Comparison of ENCODE assay signal across 12 cellular contexts in genomic region chr3:52070724-52071621, GRCh38. TPM values are rescaled to one million over a fixed set of nuclear protein-coding genes. Genes with fewer than 3 reads are reported as not detected.
A peak's percentile ranks its signal among the peaks of the same experiment; 100 is the strongest.
DNase-seq lines count a peak whose midpoint lies in the region; ATAC-seq and TF ChIP-seq lines count a peak whose summit lies in the region.
"Had no signal": no experiment of that assay in that cellular context is flagged by ENCODE, and none has a peak within 500 bp of the region (broad histone marks: within the 10 kb centered on the region; RNA-seq: fewer than 3 reads in every experiment).

No MANE protein-coding gene starts in this region.

- TF ChIP-seq POLR2A in upper lobe of left lung (IDR thresholded peaks at IDR 0.05) (peak in 1 of 4 donors; percentile 41), testis (IDR thresholded peaks at IDR 0.05) (no peak)

- no peak overlapping the region for H3K4me2 ChIP-seq in SK-N-SH

- peak overlapping the region; percentile 79 to 96 for H3K27ac Mint-ChIP-seq in natural killer cell treated with Interleukin-12 subunit alpha and Interleukin-12 subunit beta and Interleukin-15 and Interleukin-18, amount 100 ng/mL, for 72 hours

- H3K4me1 ChIP-seq in SK-N-SH (ENCODE audit: control insufficient read depth in 1 of 2, insufficient read depth in 2 of 2, low read depth in 1 of 2, low read length in 1 of 2) (peaks cover 0 to 60% of the 10 kb centered on the region in 2 experiments; a peak in 2 of 4 replicates), upper lobe of left lung (peaks cover 19 to 33% (median 23%) of the 10 kb centered on the region in 4 donors), testis (peaks cover 11% of the 10 kb centered on the region)

- no peak overlapping the region for H3K9ac ChIP-seq in SK-N-SH

- no peaks in the 10 kb centered on the region for H3K9me3 ChIP-seq in SK-N-SH
- no peaks in the 10 kb centered on the region for H3K9me3 ChIP-seq in upper lobe of left lung
- H3K9me3 ChIP-seq in testis = no peaks in the 10 kb centered on the region

- peak overlapping the region in 1 of 2 experiments; percentile 100; a peak in 2 of 4 replicates for H3K27ac ChIP-seq in SK-N-SH (ENCODE audit: low read depth in 2 of 2, low read length in 1 of 2)
- peak overlapping the region; percentile 66 to 85 (median 82) for H3K27ac ChIP-seq in upper lobe of left lung
- no peak overlapping the region for H3K27ac ChIP-seq in testis

- H3K36me3 ChIP-seq in SK-N-SH (replicated peaks in 1 of 2; ENCODE audit: control insufficient read depth in 1 of 2, insufficient read depth in 2 of 2, low read length in 1 of 2) (peaks cover 0 to 3% of the 10 kb centered on the region in 2 experiments), upper lobe of left lung (no peaks in the 10 kb centered on the region), testis (ENCODE audit: low read depth, missing control alignments) (no peaks in the 10 kb centered on the region)

- H3K4me3 ChIP-seq in SK-N-SH (ENCODE audit: low read depth in 2 of 2, low read length in 1 of 2) (no peak overlapping the region), upper lobe of left lung (no peak overlapping the region), testis (no peak overlapping the region)

- POLR2A ChIA-PET in SK-N-SH (lab: Yijun Ruan, JAX) = interaction anchor here (1.0 to 2.2 kb wide), 3 partner anchors 14 to 67 kb away, joined by 3 to 11 read pairs (median 4); partner anchors contain the start of gene DUSP7

- ATAC-seq in SK-N-SH treated with all-trans-retinoic acid at 6 μM for 48 hours = no peak
- ATAC-seq in natural killer cell treated with Interleukin-12 subunit alpha and Interleukin-12 subunit beta and Interleukin-15 and Interleukin-18, amount 100 ng/mL, for 72 hours = peak; percentile 89 to 91
- ATAC-seq in upper lobe of left lung (ENCODE audit: low FRiP score in 2 of 2) = peak; percentile 33 to 67
- ATAC-seq in HG03571 (IDR thresholded peaks at IDR 0.05; ENCODE audit: unreplicated experiment) = no peak

- H3K9me3 Mint-ChIP-seq in natural killer cell treated with Interleukin-12 subunit alpha and Interleukin-12 subunit beta and Interleukin-15 and Interleukin-18, amount 100 ng/mL, for 72 hours = no peaks in the 10 kb centered on the region

- intact Hi-C loops in testis (cut with DNase I; ENCODE audit: low total_unique reads) = no loop called here

- peak overlapping the region; percentile 81 for H3K4me3 Mint-ChIP-seq in natural killer cell treated with Interleukin-12 subunit alpha and Interleukin-12 subunit beta and Interleukin-15 and Interleukin-18, amount 100 ng/mL, for 72 hours

- WGBS in SK-N-SH (ENCODE audit: low lambda C conversion rate) = 94% methylated on average over 11 of the region's 22 CpGs
- 35 to 43% methylated on average over 5 to 22 of the region's 22 CpGs for WGBS in upper lobe of left lung, 2 donors
- WGBS in testis, 2 donors = 73 to 74% methylated on average over 20 to 22 of the region's 22 CpGs

- peaks cover 16 to 21% of the 10 kb centered on the region in 2 donors for H3K4me1 Mint-ChIP-seq in natural killer cell treated with Interleukin-12 subunit alpha and Interleukin-12 subunit beta and Interleukin-15 and Interleukin-18, amount 100 ng/mL, for 72 hours (ENCODE audit: low read depth in 2 of 2)

- no peaks in the 10 kb centered on the region for H3K27me3 Mint-ChIP-seq in natural killer cell treated with Interleukin-12 subunit alpha and Interleukin-12 subunit beta and Interleukin-15 and Interleukin-18, amount 100 ng/mL, for 72 hours

- no peaks in the 10 kb centered on the region for H3K79me2 ChIP-seq in SK-N-SH (ENCODE audit: insufficient read depth)

- CTCF ChIA-PET in SK-N-SH (lab: Yijun Ruan, JAX) = interaction anchor here (0.6 to 2.9 kb wide), 11 partner anchors 11 to 71 kb away, joined by 3 to 20 read pairs (median 4); partner anchors contain the start of gene DUSP7

- TF ChIP-seq EP300 in SK-N-SH (IDR thresholded peaks at IDR 0.05; ENCODE audit: borderline replicate concordance in 1 of 2, low read depth in 1 of 2, low read length in 1 of 2) (no peak), upper lobe of left lung (IDR thresholded peaks at IDR 0.05) (peak in 1 of 4 donors; percentile 18)

- no peaks in the 10 kb centered on the region for H3K36me3 Mint-ChIP-seq in natural killer cell treated with Interleukin-12 subunit alpha and Interleukin-12 subunit beta and Interleukin-15 and Interleukin-18, amount 100 ng/mL, for 72 hours

- DNase-seq in SK-N-SH = peak; percentile 50
- peak; percentile 38 for DNase-seq in epidermal melanocyte (ENCODE audit: insufficient read length, low spot score)
- peak; percentile 82 for DNase-seq in natural killer cell treated with Interleukin-12 subunit alpha and Interleukin-12 subunit beta and Interleukin-15 and Interleukin-18, amount 100 ng/mL, for 72 hours (ENCODE audit: low spot score)
- peak in 1 of 2 donors; percentile 80 for DNase-seq in upper lobe of left lung
- no peak for DNase-seq in testis
- no peak for DNase-seq in middle frontal gyrus (ENCODE audit: extremely low spot score, low spot score)
- DNase-seq: activated CD4-positive, CD25-positive, alpha-beta regulatory T cell; activated effector memory CD4-positive, alpha-beta T cell treated with Interleukin-2 at 50 U/mL for 16 hours; DMS79; NCI-H2029 had no signal

- no peaks in the 10 kb centered on the region for H4K20me1 ChIP-seq in SK-N-SH (ENCODE audit: insufficient read depth)

- TF ChIP-seq RAD21 in SK-N-SH (IDR thresholded peaks at IDR 0.05; ENCODE audit: low read length) = no peak

- no peak for TF ChIP-seq CTCF in SK-N-SH (IDR thresholded peaks at IDR 0.05)
- peak in 2 of 6 experiments; percentile 13 to 27 for TF ChIP-seq CTCF in upper lobe of left lung (IDR thresholded peaks at IDR 0.05)
- no peak for TF ChIP-seq CTCF in testis (IDR thresholded peaks at IDR 0.05)

- no peaks in the 10 kb centered on the region for H3K9me2 ChIP-seq in SK-N-SH

- H3F3A ChIP-seq in SK-N-SH (replicated peaks; ENCODE audit: insufficient read depth) = no peaks in the 10 kb centered on the region

- H3K27me3 ChIP-seq in SK-N-SH (ENCODE audit: insufficient read depth) (no peaks in the 10 kb centered on the region), upper lobe of left lung (no peaks in the 10 kb centered on the region), testis (no peaks in the 10 kb centered on the region)

- H2AFZ ChIP-seq in SK-N-SH (ENCODE audit: low read depth) = no peak overlapping the region

TF ChIP-seq in SK-N-SH, 30 proteins besides CTCF, POLR2A, EP300 and RAD21 (continues in another document):
- no peak for TF ChIP-seq POLR2AphosphoS5 (IDR thresholded peaks at IDR 0.05; ENCODE audit: low read depth, low read length)
- TF ChIP-seq RXRA (IDR thresholded peaks at IDR 0.05; ENCODE audit: borderline replicate concordance, low read depth) = no peak

TF ChIP-seq in SK-N-SH treated with all-trans-retinoic acid at 6 μM for 48 hours, 23 proteins besides CTCF, POLR2A, EP300 and RAD21:
- TF ChIP-seq CSRNP3 (CRISPR knock-in tag; IDR thresholded peaks at IDR 0.05) = no peak
- TF ChIP-seq TSHZ2 (CRISPR knock-in tag; IDR thresholded peaks at IDR 0.05) = no peak

RNA-seq across cellular contexts. Expression of gene DUSP7, which starts 14.6 kb away (rescaled TPM):
- 24.3 and 25.8 TPM in 2 replicates for polyA plus RNA-seq in SK-N-SH (2012; rRNA removed)
- polyA plus RNA-seq in SK-N-SH (2012; cell fraction: cytosol; rRNA removed) = 13.1 and 20.1 TPM in 2 replicates
- polyA plus RNA-seq in SK-N-SH (2012; cell fraction: nucleus; rRNA removed) = 14.4 and 15.6 TPM in 2 replicates
- 10 to 100 TPM; 19.4 to 31.0 TPM for total RNA-seq in natural killer cell treated with Interleukin-12 subunit alpha and Interleukin-12 subunit beta and Interleukin-15 and Interleukin-18, amount 100 ng/mL, for 72 hours
- total RNA-seq in upper lobe of left lung = 10 to 100 TPM; 24.1 to 49.1 (median 35.3) TPM
- 10 to 100 TPM; 40.6 to 48.8 TPM for total RNA-seq in testis
- polyA plus RNA-seq in testis (ENCODE audit: insufficient read depth, low read depth, low replicate concordance) = 25.1 TPM

Comparison
In these comparisons a context has a peak if more than half of its experiments do, and no peak if none do; other contexts are left out.
1. DNase-seq: peak in SK-N-SH (single experiment), epidermal melanocyte (single experiment) and natural killer cell treated with Interleukin-12 subunit alpha and Interleukin-12 subunit beta and Interleukin-15 and Interleukin-18, amount 100 ng/mL, for 72 hours (single experiment); none in testis (single experiment) and middle frontal gyrus (single experiment).
2. H3K27ac ChIP-seq: peak in upper lobe of left lung (4 of 4); none in testis (0 of 2).
3. ATAC-seq: peak in natural killer cell treated with Interleukin-12 subunit alpha and Interleukin-12 subunit beta and Interleukin-15 and Interleukin-18, amount 100 ng/mL, for 72 hours (2 of 2) and upper lobe of left lung (2 of 2); none in SK-N-SH treated with all-trans-retinoic acid at 6 μM for 48 hours (single experiment) and HG03571 (single experiment).